In the genomic region with DNA sequence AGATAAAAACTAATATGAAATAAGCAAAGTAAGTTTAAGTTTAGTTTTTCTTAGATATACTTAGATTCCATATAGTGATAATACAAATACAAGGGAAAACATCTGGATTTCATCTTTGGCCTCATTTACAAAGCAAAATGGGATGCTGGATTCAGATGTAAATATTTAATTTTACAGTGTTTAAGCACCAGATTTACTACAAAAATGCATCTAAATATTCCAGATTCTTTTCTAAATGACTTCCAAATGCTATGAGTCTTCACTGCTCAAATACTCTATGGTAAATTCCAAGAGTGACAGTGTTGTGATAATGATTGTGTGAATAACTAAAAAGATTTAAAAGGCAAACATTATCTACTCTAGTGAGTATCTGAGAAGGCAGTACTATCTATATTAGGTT, we compare ENCODE assay signal across 16 cellular contexts. TPM values are rescaled to one million over a fixed set of nuclear protein-coding genes. Genes with fewer than 3 reads are reported as not detected.
DNase-seq lines count a peak whose midpoint lies in the region; ATAC-seq and TF ChIP-seq lines count a peak whose summit lies in the region.
"Had no signal": no experiment of that assay in that cellular context is flagged by ENCODE, and none has a peak within 500 bp of the region (broad histone marks: within the 10 kb centered on the region; RNA-seq: fewer than 3 reads in every experiment).

No MANE protein-coding gene starts in this region.

- peak overlapping the region; percentile 97; the same call in 1 of the 2 replicates for H3K27ac ChIP-seq in IMR-90 (ENCODE audit: insufficient read depth, low read length)

- H2AK5ac ChIP-seq in IMR-90 (ENCODE audit: low read depth, low read length): no peak overlapping the region

- no peak overlapping the region for H3K4me3 ChIP-seq in IMR-90 (ENCODE audit: insufficient read depth, low read depth, low read length)
- no peak overlapping the region for H3K4me3 ChIP-seq in adipocyte (ENCODE audit: low read length)
- H3K4me3 ChIP-seq: lung had no signal

- no TSS peak for BruUV-seq in IMR-90 (replicated peaks; lab: Mats Ljungman, UMichigan)

- in situ Hi-C loops in IMR-90 (cut with MboI; ENCODE audit: low sequenced_read_pairs): loop anchor here (5.0 kb wide), 1 partner anchor 121 kb away; no protein-coding TSS in a partner anchor

- H3K4me2 ChIP-seq in IMR-90 (ENCODE audit: low read depth, low read length): no peak overlapping the region

- H3K18ac ChIP-seq in IMR-90 (ENCODE audit: low read depth, low read length): no peak overlapping the region

- POLR2A ChIA-PET in IMR-90 (lab: Charles Lee; ENCODE audit: unreplicated experiment): interaction anchor here (0.6 to 0.7 kb wide), 2 partner anchors 25 to 140 kb away, joined by 3 to 4 read pairs; no protein-coding TSS in a partner anchor

- peak overlapping the region; percentile 97 for H3K27ac Mint-ChIP-seq in activated T-cell treated with anti-CD3 and anti-CD28 coated beads, Interleukin-2, amount 50 U/mL, for 24 hours
- H3K27ac Mint-ChIP-seq in natural killer cell: peak overlapping the region; percentile 90 to 98

- peaks cover 84% of the 10 kb centered on the region for H3K36me3 Mint-ChIP-seq in activated T-cell treated with anti-CD3 and anti-CD28 coated beads, Interleukin-2, amount 50 U/mL, for 24 hours (ENCODE audit: low read depth)
- no peaks in the 10 kb centered on the region for H3K36me3 Mint-ChIP-seq in natural killer cell

- intact Hi-C loops in IMR-90 (cut with micrococcal nuclease): loop anchor here (1.0 kb wide), 1 partner anchor 139 kb away; no protein-coding TSS in a partner anchor
- intact Hi-C loops in natural killer cell (cut with micrococcal nuclease): no loop called here
- intact Hi-C loops in head of caudate nucleus (cut with DNase I): no loop called here

- H4K8ac ChIP-seq in IMR-90 (ENCODE audit: low read depth in 2 of 2, low read length in 2 of 2): no peak overlapping the region

- H2AK9ac ChIP-seq in IMR-90 (replicated peaks; ENCODE audit: low read depth, low read length, poor library complexity): no peak overlapping the region

- H3K4me1 Mint-ChIP-seq in activated T-cell treated with anti-CD3 and anti-CD28 coated beads, Interleukin-2, amount 50 U/mL, for 24 hours (ENCODE audit: low read depth): peaks cover 32% of the 10 kb centered on the region
- H3K4me1 Mint-ChIP-seq in natural killer cell: peaks cover 22% of the 10 kb centered on the region in 2 donors

- peaks cover 8% of the 10 kb centered on the region for H3K9me1 ChIP-seq in IMR-90 (ENCODE audit: insufficient read depth, low read length)

- H3K4ac ChIP-seq in IMR-90 (ENCODE audit: low read depth, low read length): no peak overlapping the region

- H2AFZ ChIP-seq in IMR-90 (replicated peaks; ENCODE audit: low read length, poor library complexity): no peak overlapping the region

- no peak overlapping the region for H3K23ac ChIP-seq in IMR-90 (ENCODE audit: low read depth, low read length)

- H4K5ac ChIP-seq in IMR-90 (ENCODE audit: low read depth, low read length): no peak overlapping the region

- TF ChIP-seq CTCF in IMR-90 (conservative IDR thresholded peaks at IDR 0.05; ENCODE audit: low read depth, low read length): no peak
- TF ChIP-seq CTCF in natural killer cell (IDR thresholded peaks at IDR 0.05): no peak

- peaks cover 28% of the 10 kb centered on the region for H4K20me1 ChIP-seq in IMR-90 (ENCODE audit: insufficient read depth, low read length)

- DNase-seq in activated T-cell treated with anti-CD3 and anti-CD28 coated beads, Interleukin-2, amount 50 U/mL, for 24 hours: no peak
- no peak for DNase-seq in activated T-cell treated with anti-CD3 and anti-CD28 coated beads, Interleukin-2, amount 50 U/mL, for 1 hour
- DNase-seq in IMR-90 (peak; percentile 64), adipocyte (ENCODE audit: low read depth) (peak; percentile 66), natural killer cell (no peak), head of caudate nucleus (no peak)
- DNase-seq: activated CD8-positive, alpha-beta memory T cell treated with anti-CD3 and anti-CD28 coated beads, Interleukin-2, amount 50 U/mL, for 48 hours; gastrocnemius medialis; GOT3; NCI-H748 treated with DMSO at 0.1 percent for 48 hours; retina; WERI-Rb-1 had no signal

- no peak overlapping the region for H3K56ac ChIP-seq in IMR-90 (ENCODE audit: extremely low read depth, insufficient read depth, low read length)

- no peak overlapping the region for H3K4me3 Mint-ChIP-seq in activated T-cell treated with anti-CD3 and anti-CD28 coated beads, Interleukin-2, amount 50 U/mL, for 24 hours
- peak overlapping the region; percentile 84 for H3K4me3 Mint-ChIP-seq in natural killer cell

- H2BK15ac ChIP-seq in IMR-90 (ENCODE audit: low read depth, low read length): no peak overlapping the region

- dilution Hi-C loops in IMR-90 (cut with HindIII; ENCODE audit: low sequenced_read_pairs, unreplicated experiment): no loop called here

- TF ChIP-seq POLR2A in IMR-90 (IDR thresholded peaks at IDR 0.05; ENCODE audit: low read depth, low read length): 0 out of 2 replicates have a peak, but pooled peaks have one; percentile 32

- CTCF ChIA-PET in IMR-90 (lab: Yijun Ruan, JAX): interaction anchor here (0.5 to 2.3 kb wide), 5 partner anchors 18 to 138 kb away, joined by 3 to 10 read pairs (median 3); a partner anchor contains a TSS

- peaks cover 17% of the 10 kb centered on the region for H3K36me3 ChIP-seq in IMR-90 (ENCODE audit: control insufficient read depth, insufficient read depth, low read length)
- H3K36me3 ChIP-seq in adipocyte (ENCODE audit: control insufficient read depth, insufficient read depth, low read length, severe bottlenecking): peaks cover 63% of the 10 kb centered on the region

- H3K9me3 Mint-ChIP-seq in activated T-cell treated with anti-CD3 and anti-CD28 coated beads, Interleukin-2, amount 50 U/mL, for 24 hours: no peaks in the 10 kb centered on the region
- no peaks in the 10 kb centered on the region for H3K9me3 Mint-ChIP-seq in natural killer cell

- no peaks in the 10 kb centered on the region for H3K9me3 ChIP-seq in IMR-90 (ENCODE audit: control insufficient read depth, insufficient read depth, low read length)
- no peaks in the 10 kb centered on the region for H3K9me3 ChIP-seq in adipocyte (ENCODE audit: control insufficient read depth, low read length)
- H3K9me3 ChIP-seq: gastrocnemius medialis had no signal

- H3K4me1 ChIP-seq in IMR-90 (ENCODE audit: control insufficient read depth, insufficient read depth, low read length): peaks cover 16% of the 10 kb centered on the region
- H3K4me1 ChIP-seq in adipocyte (ENCODE audit: control insufficient read depth, insufficient read depth, low read length): peaks cover 22% of the 10 kb centered on the region

- TF ChIP-seq RAD21 in IMR-90 (IDR thresholded peaks at IDR 0.05; ENCODE audit: low read length): no peak

- H3K79me1 ChIP-seq in IMR-90 (ENCODE audit: low read depth in 1 of 2, low read length in 2 of 2): peaks cover 4 to 36% of the 10 kb centered on the region in 2 experiments

- no peaks in the 10 kb centered on the region for H3K27me3 Mint-ChIP-seq in activated T-cell treated with anti-CD3 and anti-CD28 coated beads, Interleukin-2, amount 50 U/mL, for 24 hours
- no peaks in the 10 kb centered on the region for H3K27me3 Mint-ChIP-seq in natural killer cell (ENCODE audit: low read depth in 2 of 2)

- H3K27me3 ChIP-seq in IMR-90 (ENCODE audit: control insufficient read depth, insufficient read depth, low read length) (no peaks in the 10 kb centered on the region), adipocyte (replicated peaks; ENCODE audit: control insufficient read depth, insufficient read depth, low read length) (no peaks in the 10 kb centered on the region)
- H3K27me3 ChIP-seq: gastrocnemius medialis had no signal

- ATAC-seq in IMR-90 (ENCODE audit: low read depth): peak; percentile 21
- no peak for ATAC-seq in natural killer cell
- ATAC-seq in HG03108 (IDR thresholded peaks at IDR 0.05; ENCODE audit: unreplicated experiment): no peak
- ATAC-seq in HG02973 (IDR thresholded peaks at IDR 0.05; ENCODE audit: unreplicated experiment): no peak
- ATAC-seq: gastrocnemius medialis, Panc1 had no signal

- H2BK20ac ChIP-seq in IMR-90 (ENCODE audit: low read depth, low read length): no peak overlapping the region

- no peak overlapping the region for H2BK120ac ChIP-seq in IMR-90 (ENCODE audit: low read depth, low read length)

- H3K14ac ChIP-seq in IMR-90 (replicated peaks; ENCODE audit: low read depth, low read length): no peak overlapping the region

- peak overlapping the region; percentile 95 for H2BK5ac ChIP-seq in IMR-90 (ENCODE audit: low read depth, low read length, poor library complexity, severe bottlenecking)

- no peak overlapping the region for H4K91ac ChIP-seq in IMR-90 (ENCODE audit: insufficient read depth, low read depth, low read length)

- H3K9ac ChIP-seq in IMR-90 (ENCODE audit: low read depth, low read length): no peak overlapping the region
- peak overlapping the region; percentile 10 for H3K9ac ChIP-seq in adipocyte (ENCODE audit: low read length)

TF ChIP-seq in IMR-90, 13 proteins besides CTCF, POLR2A, EP300 and RAD21 (continues in another document):
- TF ChIP-seq, protein P1, sequence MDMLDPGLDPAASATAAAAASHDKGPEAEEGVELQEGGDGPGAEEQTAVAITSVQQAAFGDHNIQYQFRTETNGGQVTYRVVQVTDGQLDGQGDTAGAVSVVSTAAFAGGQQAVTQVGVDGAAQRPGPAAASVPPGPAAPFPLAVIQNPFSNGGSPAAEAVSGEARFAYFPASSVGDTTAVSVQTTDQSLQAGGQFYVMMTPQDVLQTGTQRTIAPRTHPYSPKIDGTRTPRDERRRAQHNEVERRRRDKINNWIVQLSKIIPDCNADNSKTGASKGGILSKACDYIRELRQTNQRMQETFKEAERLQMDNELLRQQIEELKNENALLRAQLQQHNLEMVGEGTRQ (IDR thresholded peaks at IDR 0.05; ENCODE audit: low read depth, low read length): no peak
- TF ChIP-seq SMC3 (IDR thresholded peaks at IDR 0.05; ENCODE audit: low read depth, low read length) (no peak), RCOR1 (IDR thresholded peaks at IDR 0.05; ENCODE audit: insufficient replicate concordance, low read length) (no peak)

RNA-seq across cellular contexts. Expression of a gene that starts 1.6 kb away (rescaled TPM):
- total RNA-seq in IMR-90 (2012; rRNA removed) (23.1 and 23.3 TPM in 2 replicates), natural killer cell (10 to 100 TPM; 56.8 to 75.8 (median 66.8) TPM)
- polyA plus RNA-seq in IMR-90 (2012; rRNA removed): 17.5 and 24.8 TPM in 2 replicates
- 5.1 and 7.4 TPM in 2 replicates for polyA plus RNA-seq in IMR-90 (2012; cell fraction: cytosol; rRNA removed)
- polyA plus RNA-seq in IMR-90 (2012; cell fraction: nucleus; rRNA removed; ENCODE audit: low replicate concordance): 10.9 and 65.8 TPM in 2 replicates

RNA-seq across cellular contexts. Expression of a gene that starts 25.5 kb away (rescaled TPM):
- total RNA-seq in IMR-90 (2012; rRNA removed) (89.1 and 127 TPM in 2 replicates), natural killer cell (10 to 100 TPM; 21.2 to 26.1 (median 25.6) TPM)
- 48.8 and 59.1 TPM in 2 replicates for polyA plus RNA-seq in IMR-90 (2012; rRNA removed)
- polyA plus RNA-seq in IMR-90 (2012; cell fraction: cytosol; rRNA removed): 34.1 and 40.1 TPM in 2 replicates
- 10.8 and 39.1 TPM in 2 replicates for polyA plus RNA-seq in IMR-90 (2012; cell fraction: nucleus; rRNA removed; ENCODE audit: low replicate concordance)

RNA-seq across cellular contexts. Expression of a gene that starts 25.7 kb away (rescaled TPM):
- total RNA-seq in IMR-90 (2012; rRNA removed) (9.9 and 11.4 TPM in 2 replicates), natural killer cell (1 to 10 TPM; 2.2 to 2.5 (median 2.3) TPM)
- polyA plus RNA-seq in IMR-90 (2012; rRNA removed): 3.3 and 3.4 TPM in 2 replicates
- 2.8 and 4.6 TPM in 2 replicates for polyA plus RNA-seq in IMR-90 (2012; cell fraction: cytosol; rRNA removed)
- 1.7 and 2.5 TPM in 2 replicates for polyA plus RNA-seq in IMR-90 (2012; cell fraction: nucleus; rRNA removed; ENCODE audit: low replicate concordance)

Comparison
In these comparisons a context has a peak if more than half of its experiments do, and no peak if none do; other contexts are left out.
1. DNase-seq: peak in IMR-90 (single experiment) and adipocyte (single experiment); none in activated T-cell treated with anti-CD3 and anti-CD28 coated beads, Interleukin-2, amount 50 U/mL, for 24 hours (single experiment), activated T-cell treated with anti-CD3 and anti-CD28 coated beads, Interleukin-2, amount 50 U/mL, for 1 hour (single experiment), natural killer cell (single experiment) and head of caudate nucleus (0 of 42).